ENCODE assay signal across 23 cellular contexts in the genomic region with DNA sequence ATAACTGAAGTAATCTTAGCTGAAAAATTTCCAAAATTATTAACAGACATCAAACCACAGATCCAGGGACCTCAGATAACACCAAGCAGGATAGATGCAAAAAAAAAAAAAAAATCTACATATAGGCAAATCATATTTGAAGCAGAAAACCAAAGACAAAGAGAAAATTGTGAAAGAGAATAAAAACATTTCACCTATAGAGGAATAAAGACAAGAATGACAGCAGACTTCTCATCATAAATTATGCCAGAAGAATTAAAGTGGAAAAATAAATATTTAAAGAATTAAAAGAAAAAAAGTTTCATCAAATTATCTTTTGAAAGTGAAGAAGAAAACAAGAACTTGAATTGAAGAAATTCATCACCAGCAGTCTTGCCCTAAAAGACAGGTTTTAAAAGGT.
"Had no signal": no experiment of that assay in that cellular context is flagged by ENCODE, and none has a peak within 500 bp of the region (broad histone marks: within the 10 kb centered on the region; RNA-seq: fewer than 3 reads in every experiment).

No MANE protein-coding gene starts in this region.

- H3K4me3 ChIP-seq: MG63, PC-9, Peyer's patch, SJCRH30 had no signal

- H3K36me3 ChIP-seq: MG63, Peyer's patch, SJCRH30 had no signal

- FAIRE-seq: HTR-8/SVneo had no signal

- ATAC-seq: Right ventricle myocardium inferior, SK-N-SH treated with all-trans-retinoic acid at 6 μM for 48 hours had no signal

- H3K4me1 ChIP-seq: Peyer's patch, SJCRH30 had no signal

- H3K9me3 ChIP-seq: SJCRH30 had no signal

- H3K4me2 ChIP-seq: PC-9 had no signal

- H3K27me3 ChIP-seq: MG63, Peyer's patch, SJCRH30 had no signal

- H2AFZ ChIP-seq: PC-9 had no signal

- DNase-seq: Karpas-422, KG1, MG63, NCI-H1092 treated with DMSO at 0.1 percent for 48 hours, NCI-H1436, NCI-H187, NCI-H2029, NCI-H2081 treated with DMSO at 0.1 percent for 48 hours, NCI-H2171, NCI-H226, NCI-H446, NCI-H510A, NCI-H524 treated with DMSO at 0.1 percent for 48 hours, NCI-H69, NCI-H774, PC-9, Peyer's patch, SHP77 treated with DMSO at 0.1 percent for 48 hours, SJCRH30 had no signal

- H3K27ac ChIP-seq: HL-60, PC-9, Peyer's patch, SJCRH30 had no signal
